In the genomic region with DNA sequence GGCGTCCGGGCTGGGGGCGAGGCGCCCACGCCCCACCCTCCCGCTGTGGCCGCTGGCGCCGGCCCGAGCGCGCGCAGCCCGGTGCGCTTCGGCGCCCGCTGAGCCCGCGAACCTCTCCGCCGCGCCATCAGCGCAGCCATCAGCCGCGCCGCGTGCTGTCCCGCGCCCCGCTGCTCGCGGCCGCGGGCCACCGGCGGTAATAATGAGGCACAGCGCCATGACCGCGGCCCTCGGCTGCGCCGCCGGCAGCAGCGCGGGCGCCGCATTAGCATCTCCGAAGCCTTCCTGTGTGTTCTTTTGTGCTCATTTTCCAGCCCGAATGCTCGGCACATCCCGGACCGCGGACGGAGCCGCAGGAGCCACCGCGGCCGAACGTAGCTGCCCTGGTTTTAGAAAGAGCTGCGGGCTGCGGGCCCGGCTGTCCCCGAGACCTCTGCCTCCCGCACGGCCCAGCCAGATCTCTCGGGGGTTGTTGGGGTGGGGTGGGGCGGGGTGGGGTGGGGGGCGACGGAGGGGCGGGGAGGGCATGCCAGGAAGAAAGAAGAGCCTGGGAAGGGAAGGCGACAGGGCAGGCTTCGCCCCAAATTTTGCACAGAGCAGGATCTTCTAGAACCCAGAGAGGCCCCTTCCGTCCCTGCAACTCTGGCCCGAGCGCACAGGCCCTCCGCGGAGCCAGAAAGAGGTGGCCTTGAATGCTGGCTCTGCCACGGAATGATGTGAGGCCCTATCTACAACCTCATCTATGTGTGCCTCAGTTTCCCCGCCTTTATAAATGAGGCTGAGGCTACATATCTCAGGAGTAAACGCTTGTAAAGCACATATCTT, we compare ENCODE assay signal across 1 cellular context.
TF ChIP-seq lines count a peak whose summit lies in the region.

No MANE protein-coding gene starts in this region.

TF ChIP-seq in SK-N-SH, 30 proteins besides CTCF, POLR2A, EP300 and RAD21 (continued from another document):
- TF ChIP-seq, protein P1, sequence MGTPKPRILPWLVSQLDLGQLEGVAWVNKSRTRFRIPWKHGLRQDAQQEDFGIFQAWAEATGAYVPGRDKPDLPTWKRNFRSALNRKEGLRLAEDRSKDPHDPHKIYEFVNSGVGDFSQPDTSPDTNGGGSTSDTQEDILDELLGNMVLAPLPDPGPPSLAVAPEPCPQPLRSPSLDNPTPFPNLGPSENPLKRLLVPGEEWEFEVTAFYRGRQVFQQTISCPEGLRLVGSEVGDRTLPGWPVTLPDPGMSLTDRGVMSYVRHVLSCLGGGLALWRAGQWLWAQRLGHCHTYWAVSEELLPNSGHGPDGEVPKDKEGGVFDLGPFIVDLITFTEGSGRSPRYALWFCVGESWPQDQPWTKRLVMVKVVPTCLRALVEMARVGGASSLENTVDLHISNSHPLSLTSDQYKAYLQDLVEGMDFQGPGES (IDR thresholded peaks at IDR 0.05; ENCODE audit: low read depth, low read length), result no peak
- TF ChIP-seq TCF12 (IDR thresholded peaks at IDR 0.05) (no peak), TAF1 (IDR thresholded peaks at IDR 0.05; ENCODE audit: borderline replicate concordance, low read depth, low read length) (no peak)
- TF ChIP-seq, protein P2, sequence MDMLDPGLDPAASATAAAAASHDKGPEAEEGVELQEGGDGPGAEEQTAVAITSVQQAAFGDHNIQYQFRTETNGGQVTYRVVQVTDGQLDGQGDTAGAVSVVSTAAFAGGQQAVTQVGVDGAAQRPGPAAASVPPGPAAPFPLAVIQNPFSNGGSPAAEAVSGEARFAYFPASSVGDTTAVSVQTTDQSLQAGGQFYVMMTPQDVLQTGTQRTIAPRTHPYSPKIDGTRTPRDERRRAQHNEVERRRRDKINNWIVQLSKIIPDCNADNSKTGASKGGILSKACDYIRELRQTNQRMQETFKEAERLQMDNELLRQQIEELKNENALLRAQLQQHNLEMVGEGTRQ (IDR thresholded peaks at IDR 0.05; ENCODE audit: borderline replicate concordance, low read depth, low read length), result no peak
